ENCODE assay signal across 11 cellular contexts in genomic region chr21:31656199-31657095, GRCh38. TPM values are rescaled to one million over a fixed set of nuclear protein-coding genes. Genes with fewer than 3 reads are reported as not detected.
A peak's percentile ranks its signal among the peaks of the same experiment; 100 is the strongest.
DNase-seq lines count a peak whose midpoint lies in the region; ATAC-seq and TF ChIP-seq lines count a peak whose summit lies in the region.
"Had no signal": no experiment of that assay in that cellular context is flagged by ENCODE, and none has a peak within 500 bp of the region (broad histone marks: within the 10 kb centered on the region; RNA-seq: fewer than 3 reads in every experiment).

No MANE protein-coding gene starts in this region.

- no peak overlapping the region for H3K27ac Mint-ChIP-seq in activated T-helper 17 cell treated with anti-CD3 and anti-CD28 coated beads, Interleukin-2, amount 50 U/mL, for 72 hours
- H3K27ac Mint-ChIP-seq in osteocyte (ENCODE audit: unreplicated experiment): no peak overlapping the region
- H3K27ac Mint-ChIP-seq: nephron progenitor cell had no signal

- no peaks in the 10 kb centered on the region for H3K9me3 ChIP-seq in HCT116 (ENCODE audit: control insufficient read depth in 1 of 2, insufficient read depth in 1 of 2, low read depth in 1 of 2, low read length in 2 of 2)

- CTCF ChIA-PET in HCT116 (lab: Charles Lee): no interaction called here

- H3K4me3 ChIP-seq in HCT116 (replicated peaks in 1 of 2; ENCODE audit: low read depth in 1 of 2, low read length in 2 of 2): no peak overlapping the region

- no peak for TF ChIP-seq POLR2A in HCT116 (IDR thresholded peaks at IDR 0.05; ENCODE audit: borderline replicate concordance, extremely low read depth, insufficient read depth, insufficient read length)

- no peaks in the 10 kb centered on the region for H3K9me3 Mint-ChIP-seq in activated T-helper 17 cell treated with anti-CD3 and anti-CD28 coated beads, Interleukin-2, amount 50 U/mL, for 72 hours
- no peaks in the 10 kb centered on the region for H3K9me3 Mint-ChIP-seq in osteocyte (ENCODE audit: unreplicated experiment)

- peaks cover 15% of the 10 kb centered on the region for H3K79me2 ChIP-seq in HCT116 (ENCODE audit: insufficient read depth, low read length)

- H3K9ac ChIP-seq in HCT116 (ENCODE audit: low read length): no peak overlapping the region

- peaks cover 5 to 21% of the 10 kb centered on the region in 2 experiments; a peak in 3 of 4 replicates for H3K4me1 ChIP-seq in HCT116 (ENCODE audit: control insufficient read depth in 1 of 2, insufficient read depth in 2 of 2, low read length in 2 of 2)

- TF ChIP-seq RAD21 in HCT116 (IDR thresholded peaks at IDR 0.05; ENCODE audit: low read depth): no peak

- peak; percentile 79 for DNase-seq in A172 (ENCODE audit: low spot score)
- no peak for DNase-seq in HCT116 (ENCODE audit: low read depth, low spot score)
- DNase-seq in osteocyte (ENCODE audit: extremely low spot score, unreplicated experiment): peak; percentile 65
- no peak for DNase-seq in posterior vena cava (ENCODE audit: low spot score)
- DNase-seq in AG08395 (ENCODE audit: low spot score): no peak
- DNase-seq: nephron progenitor cell, Right ventricle myocardium superior had no signal

- H3K27me3 ChIP-seq in HCT116 (ENCODE audit: insufficient read depth, low read length): no peaks in the 10 kb centered on the region

- TF ChIP-seq CTCF in HCT116 (IDR thresholded peaks at IDR 0.05 in 2 of 3, conservative IDR thresholded peaks at IDR 0.05 in 1 of 3; ENCODE audit: borderline replicate concordance in 1 of 3, insufficient read depth in 1 of 3, low read depth in 2 of 3, low read length in 2 of 3): no peak
- no peak for TF ChIP-seq CTCF in osteocyte (IDR thresholded peaks at IDR 0.05)

- POLR2A ChIA-PET in HCT116 (lab: Charles Lee): no interaction called here

- peak overlapping the region; percentile 23 for H3K4me2 ChIP-seq in HCT116 (ENCODE audit: low read length)

- H3K4me1 Mint-ChIP-seq in activated T-helper 17 cell treated with anti-CD3 and anti-CD28 coated beads, Interleukin-2, amount 50 U/mL, for 72 hours: peaks cover 30% of the 10 kb centered on the region
- peaks cover 20% of the 10 kb centered on the region for H3K4me1 Mint-ChIP-seq in osteocyte (ENCODE audit: unreplicated experiment)

- BruUV-seq in HCT116 (replicated peaks; lab: Mats Ljungman, UMichigan): no TSS peak

- peaks cover 22% of the 10 kb centered on the region for H3K36me3 Mint-ChIP-seq in activated T-helper 17 cell treated with anti-CD3 and anti-CD28 coated beads, Interleukin-2, amount 50 U/mL, for 72 hours (ENCODE audit: low read depth)
- H3K36me3 Mint-ChIP-seq in osteocyte (ENCODE audit: unreplicated experiment): peaks cover 2% of the 10 kb centered on the region

- no peak overlapping the region for H3K27ac ChIP-seq in HCT116 (ENCODE audit: low read depth, low read length)
- H3K27ac ChIP-seq: C4-2B had no signal

- no peaks in the 10 kb centered on the region for H4K20me1 ChIP-seq in HCT116 (ENCODE audit: insufficient read depth)

- no peaks in the 10 kb centered on the region for H3K36me3 ChIP-seq in HCT116 (ENCODE audit: control insufficient read depth in 1 of 2, insufficient read depth in 2 of 2, low read length in 2 of 2)

- intact Hi-C loops in HCT116 (cut with micrococcal nuclease): no loop called here
- intact Hi-C loops in posterior vena cava (cut with DNase I): no loop called here

- ATAC-seq in HCT116 (no peak), HG02610 (IDR thresholded peaks at IDR 0.05; ENCODE audit: unreplicated experiment) (no peak), GM21447 (IDR thresholded peaks at IDR 0.05; ENCODE audit: unreplicated experiment) (no peak)
- peak; percentile 38 for ATAC-seq in activated T-helper 17 cell treated with anti-CD3 and anti-CD28 coated beads, Interleukin-2, amount 50 U/mL, for 72 hours (replicated peaks)

- H3K27me3 Mint-ChIP-seq in activated T-helper 17 cell treated with anti-CD3 and anti-CD28 coated beads, Interleukin-2, amount 50 U/mL, for 72 hours: no peaks in the 10 kb centered on the region
- no peaks in the 10 kb centered on the region for H3K27me3 Mint-ChIP-seq in osteocyte (ENCODE audit: unreplicated experiment)

- peak overlapping the region; percentile 69 for H3K4me3 Mint-ChIP-seq in activated T-helper 17 cell treated with anti-CD3 and anti-CD28 coated beads, Interleukin-2, amount 50 U/mL, for 72 hours
- no peak overlapping the region for H3K4me3 Mint-ChIP-seq in osteocyte (ENCODE audit: unreplicated experiment)
- H3K4me3 Mint-ChIP-seq: nephron progenitor cell had no signal

- no peaks in the 10 kb centered on the region for H3K9me2 ChIP-seq in HCT116 (ENCODE audit: insufficient read depth)

- no peak overlapping the region for H2AFZ ChIP-seq in HCT116 (ENCODE audit: low read depth, low read length, poor library complexity, severe bottlenecking)

- RAD21 ChIA-PET in HCT116 (lab: Charles Lee; ENCODE audit: low non-redundant PET in 1 of 2, low total read pairs in 2 of 2, uncharacterized antibody in 2 of 2, unreplicated experiment in 2 of 2): no interaction called here

TF ChIP-seq in HCT116, 20 proteins besides CTCF, POLR2A, EP300 and RAD21:
- TF ChIP-seq SP1 (IDR thresholded peaks at IDR 0.05; ENCODE audit: low read depth) (no peak), SRF (IDR thresholded peaks at IDR 0.05; ENCODE audit: low read depth) (no peak), EGR1 (IDR thresholded peaks at IDR 0.05; ENCODE audit: low read depth) (no peak), EZH2 (IDR thresholded peaks at IDR 0.05) (no peak), ATF3 (IDR thresholded peaks at IDR 0.05) (no peak), SIN3A (IDR thresholded peaks at IDR 0.05; ENCODE audit: low read depth) (no peak), FOSL1 (IDR thresholded peaks at IDR 0.05; ENCODE audit: low read depth) (no peak), TCF7L2 (IDR thresholded peaks at IDR 0.05; ENCODE audit: borderline replicate concordance, extremely low read depth, insufficient read depth, insufficient read length) (no peak), CBX3 (IDR thresholded peaks at IDR 0.05; ENCODE audit: low read depth) (no peak), ZNF274 (IDR thresholded peaks at IDR 0.05; ENCODE audit: low read depth, low read length) (no peak), MAX (IDR thresholded peaks at IDR 0.05) (no peak), CEBPB (IDR thresholded peaks at IDR 0.05; ENCODE audit: low read depth) (no peak), EZH2phosphoT487 (IDR thresholded peaks at IDR 0.05; ENCODE audit: borderline replicate concordance) (no peak)
- TF ChIP-seq, protein P1, sequence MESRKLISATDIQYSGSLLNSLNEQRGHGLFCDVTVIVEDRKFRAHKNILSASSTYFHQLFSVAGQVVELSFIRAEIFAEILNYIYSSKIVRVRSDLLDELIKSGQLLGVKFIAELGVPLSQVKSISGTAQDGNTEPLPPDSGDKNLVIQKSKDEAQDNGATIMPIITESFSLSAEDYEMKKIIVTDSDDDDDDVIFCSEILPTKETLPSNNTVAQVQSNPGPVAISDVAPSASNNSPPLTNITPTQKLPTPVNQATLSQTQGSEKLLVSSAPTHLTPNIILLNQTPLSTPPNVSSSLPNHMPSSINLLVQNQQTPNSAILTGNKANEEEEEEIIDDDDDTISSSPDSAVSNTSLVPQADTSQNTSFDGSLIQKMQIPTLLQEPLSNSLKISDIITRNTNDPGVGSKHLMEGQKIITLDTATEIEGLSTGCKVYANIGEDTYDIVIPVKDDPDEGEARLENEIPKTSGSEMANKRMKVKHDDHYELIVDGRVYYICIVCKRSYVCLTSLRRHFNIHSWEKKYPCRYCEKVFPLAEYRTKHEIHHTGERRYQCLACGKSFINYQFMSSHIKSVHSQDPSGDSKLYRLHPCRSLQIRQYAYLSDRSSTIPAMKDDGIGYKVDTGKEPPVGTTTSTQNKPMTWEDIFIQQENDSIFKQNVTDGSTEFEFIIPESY (IDR thresholded peaks at IDR 0.05; ENCODE audit: extremely low read depth, insufficient replicate concordance, low read length): no peak

RNA-seq across cellular contexts. Expression of gene SOD1, which starts 3.0 kb away (rescaled TPM):
- total RNA-seq in A172 (2014; rRNA removed; shearing (Covaris generic)): 957 and 1,055 TPM in 2 replicates
- total RNA-seq in HCT116 (2021; ENCODE audit: unreplicated experiment) (419 TPM), osteocyte (195 and 205 TPM in 2 replicates), posterior vena cava (100 to 1,000 TPM; 164 to 183 TPM)
- 378 and 383 TPM in 2 replicates for polyA plus RNA-seq in HCT116 (2012)
- total RNA-seq in activated T-helper 17 cell treated with anti-CD3 and anti-CD28 coated beads, Interleukin-2, amount 50 U/mL, for 72 hours: 100 to 1,000 TPM; 148 to 244 TPM

Comparison
In these comparisons a context has a peak if more than half of its experiments do, and no peak if none do; other contexts are left out.
1. DNase-seq: peak in A172 (single experiment) and osteocyte (single experiment); none in HCT116 (single experiment), posterior vena cava (single experiment) and AG08395 (single experiment).